ENCODE assay signal across 1 cellular context in the genomic region with DNA sequence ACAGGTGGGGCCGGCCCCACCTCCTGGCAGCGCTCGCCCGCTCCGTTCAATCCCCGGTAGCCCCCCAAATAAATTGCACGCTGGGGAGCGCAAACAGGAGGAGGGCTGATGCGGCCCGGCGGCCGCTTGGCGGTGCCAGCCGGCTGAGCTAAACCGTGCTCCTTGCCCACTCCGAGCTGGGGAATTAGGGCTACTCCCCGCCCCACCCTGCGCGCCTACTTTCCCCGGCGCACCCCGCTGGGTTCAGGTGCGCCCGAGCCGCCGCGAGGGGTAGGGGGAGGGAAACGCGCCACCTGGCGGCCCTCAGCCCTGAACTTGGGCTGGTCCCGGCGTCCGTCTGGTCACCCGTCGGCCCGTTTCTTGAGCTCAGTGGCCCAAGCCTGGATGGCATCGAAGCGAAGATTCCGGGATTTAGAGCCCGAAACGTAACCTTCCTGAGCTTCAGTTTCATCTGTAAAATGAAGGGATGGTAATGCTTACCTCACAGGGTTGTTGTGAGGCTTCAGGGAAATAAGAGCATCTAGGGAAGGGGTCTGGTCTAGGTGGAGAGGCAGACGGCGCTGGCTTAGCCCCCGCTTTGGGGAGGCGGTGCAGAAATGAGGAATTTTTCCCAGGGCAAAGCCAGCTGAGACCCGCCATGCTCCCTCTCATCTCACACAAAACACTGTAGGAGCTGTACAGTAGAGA.
A peak's percentile ranks its signal among the peaks of the same experiment; 100 is the strongest.
TF ChIP-seq lines count a peak whose summit lies in the region.

No MANE protein-coding gene starts in this region.

TF ChIP-seq in HepG2, 621 proteins besides CTCF, POLR2A, EP300 and RAD21 (continued from another document and continues in another):
- TF ChIP-seq, protein P1, sequence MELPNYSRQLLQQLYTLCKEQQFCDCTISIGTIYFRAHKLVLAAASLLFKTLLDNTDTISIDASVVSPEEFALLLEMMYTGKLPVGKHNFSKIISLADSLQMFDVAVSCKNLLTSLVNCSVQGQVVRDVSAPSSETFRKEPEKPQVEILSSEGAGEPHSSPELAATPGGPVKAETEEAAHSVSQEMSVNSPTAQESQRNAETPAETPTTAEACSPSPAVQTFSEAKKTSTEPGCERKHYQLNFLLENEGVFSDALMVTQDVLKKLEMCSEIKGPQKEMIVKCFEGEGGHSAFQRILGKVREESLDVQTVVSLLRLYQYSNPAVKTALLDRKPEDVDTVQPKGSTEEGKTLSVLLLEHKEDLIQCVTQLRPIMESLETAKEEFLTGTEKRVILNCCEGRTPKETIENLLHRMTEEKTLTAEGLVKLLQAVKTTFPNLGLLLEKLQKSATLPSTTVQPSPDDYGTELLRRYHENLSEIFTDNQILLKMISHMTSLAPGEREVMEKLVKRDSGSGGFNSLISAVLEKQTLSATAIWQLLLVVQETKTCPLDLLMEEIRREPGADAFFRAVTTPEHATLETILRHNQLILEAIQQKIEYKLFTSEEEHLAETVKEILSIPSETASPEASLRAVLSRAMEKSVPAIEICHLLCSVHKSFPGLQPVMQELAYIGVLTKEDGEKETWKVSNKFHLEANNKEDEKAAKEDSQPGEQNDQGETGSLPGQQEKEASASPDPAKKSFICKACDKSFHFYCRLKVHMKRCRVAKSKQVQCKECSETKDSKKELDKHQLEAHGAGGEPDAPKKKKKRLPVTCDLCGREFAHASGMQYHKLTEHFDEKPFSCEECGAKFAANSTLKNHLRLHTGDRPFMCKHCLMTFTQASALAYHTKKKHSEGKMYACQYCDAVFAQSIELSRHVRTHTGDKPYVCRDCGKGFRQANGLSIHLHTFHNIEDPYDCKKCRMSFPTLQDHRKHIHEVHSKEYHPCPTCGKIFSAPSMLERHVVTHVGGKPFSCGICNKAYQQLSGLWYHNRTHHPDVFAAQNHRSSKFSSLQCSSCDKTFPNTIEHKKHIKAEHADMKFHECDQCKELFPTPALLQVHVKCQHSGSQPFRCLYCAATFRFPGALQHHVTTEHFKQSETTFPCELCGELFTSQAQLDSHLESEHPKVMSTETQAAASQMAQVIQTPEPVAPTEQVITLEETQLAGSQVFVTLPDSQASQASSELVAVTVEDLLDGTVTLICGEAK (IDR thresholded peaks at IDR 0.05): no peak
- TF ChIP-seq, protein P1 (CRISPR knock-in tag; IDR thresholded peaks at IDR 0.05): no peak
- TF ChIP-seq SMAD9 (CRISPR knock-in tag; IDR thresholded peaks at IDR 0.05) (no peak), ISX (CRISPR knock-in tag; conservative IDR thresholded peaks at IDR 0.05) (no peak), ETV6 (CRISPR knock-in tag; conservative IDR thresholded peaks at IDR 0.05) (peak; percentile 66; the same call in 1 of the 2 replicates), ZMYM4 (CRISPR knock-in tag; IDR thresholded peaks at IDR 0.05) (peak; percentile 42; the same call in 1 of the 2 replicates), RFX3 (CRISPR knock-in tag; IDR thresholded peaks at IDR 0.05) (no peak), SMAD1 (CRISPR knock-in tag; IDR thresholded peaks at IDR 0.05; ENCODE audit: borderline replicate concordance, low read depth) (0 out of 2 replicates have a peak, but pooled peaks have one; percentile 48), MIER2 (CRISPR knock-in tag; IDR thresholded peaks at IDR 0.05) (no peak), ZBTB8A (CRISPR knock-in tag; IDR thresholded peaks at IDR 0.05; ENCODE audit: borderline replicate concordance, low read depth) (no peak), ZBTB21 (CRISPR knock-in tag; IDR thresholded peaks at IDR 0.05) (no peak), CEBPG (CRISPR knock-in tag; IDR thresholded peaks at IDR 0.05) (peak; percentile 9; the same call in 1 of the 2 replicates), WIZ (CRISPR knock-in tag; IDR thresholded peaks at IDR 0.05) (no peak), ZNF101 (CRISPR knock-in tag; IDR thresholded peaks at IDR 0.05; ENCODE audit: borderline replicate concordance, low read depth) (no peak), ETV5 (CRISPR knock-in tag; IDR thresholded peaks at IDR 0.05; ENCODE audit: borderline replicate concordance) (no peak), CREM (IDR thresholded peaks at IDR 0.05) (no peak), CREM (CRISPR knock-in tag; IDR thresholded peaks at IDR 0.05) (no peak), CHCHD3 (CRISPR knock-in tag; IDR thresholded peaks at IDR 0.05) (no peak), ZKSCAN8 (CRISPR knock-in tag; IDR thresholded peaks at IDR 0.05; ENCODE audit: borderline replicate concordance) (no peak), IRX3 (CRISPR knock-in tag; IDR thresholded peaks at IDR 0.05; ENCODE audit: borderline replicate concordance, low read depth) (no peak), ARID2 (CRISPR knock-in tag; IDR thresholded peaks at IDR 0.05; ENCODE audit: borderline replicate concordance) (no peak), YY1 (IDR thresholded peaks at IDR 0.05; ENCODE audit: insufficient read depth, insufficient replicate concordance, low read depth, low read length) (no peak), ZNF562 (CRISPR knock-in tag; IDR thresholded peaks at IDR 0.05; ENCODE audit: borderline replicate concordance) (no peak), PTBP1 (IDR thresholded peaks at IDR 0.05; ENCODE audit: low read depth, low read length, poor library complexity, severe bottlenecking) (no peak), POLR2AphosphoS5 (IDR thresholded peaks at IDR 0.05; ENCODE audit: low read depth, low read length) (no peak), IRF2 (CRISPR knock-in tag; IDR thresholded peaks at IDR 0.05) (no peak), HNRNPH1 (optimal IDR thresholded peaks at IDR 0.05; ENCODE audit: low read depth, low read length) (no peak), SETDB1 (CRISPR knock-in tag; IDR thresholded peaks at IDR 0.05; ENCODE audit: borderline replicate concordance) (no peak), PAWR (CRISPR knock-in tag; IDR thresholded peaks at IDR 0.05; ENCODE audit: borderline replicate concordance) (no peak), ZNF816 (CRISPR knock-in tag; IDR thresholded peaks at IDR 0.05; ENCODE audit: borderline replicate concordance) (no peak), CEBPB (IDR thresholded peaks at IDR 0.05; ENCODE audit: borderline replicate concordance, low read depth, low read length) (no peak), EHMT2 (IDR thresholded peaks at IDR 0.05; ENCODE audit: borderline replicate concordance, low read depth, low read length) (no peak), AKAP8 (CRISPR knock-in tag; IDR thresholded peaks at IDR 0.05) (no peak), FOXK2 (IDR thresholded peaks at IDR 0.05) (no peak), MTA3 (CRISPR knock-in tag; IDR thresholded peaks at IDR 0.05) (no peak), NFIC (IDR thresholded peaks at IDR 0.05; ENCODE audit: low read length) (no peak), TARDBP (CRISPR knock-in tag; IDR thresholded peaks at IDR 0.05) (peak; percentile 67; the same call in 1 of the 2 replicates), PAX8 (CRISPR knock-in tag; IDR thresholded peaks at IDR 0.05; ENCODE audit: borderline replicate concordance) (no peak), ZMAT3 (CRISPR knock-in tag; conservative IDR thresholded peaks at IDR 0.05) (no peak)
- TF ChIP-seq, protein P2, sequence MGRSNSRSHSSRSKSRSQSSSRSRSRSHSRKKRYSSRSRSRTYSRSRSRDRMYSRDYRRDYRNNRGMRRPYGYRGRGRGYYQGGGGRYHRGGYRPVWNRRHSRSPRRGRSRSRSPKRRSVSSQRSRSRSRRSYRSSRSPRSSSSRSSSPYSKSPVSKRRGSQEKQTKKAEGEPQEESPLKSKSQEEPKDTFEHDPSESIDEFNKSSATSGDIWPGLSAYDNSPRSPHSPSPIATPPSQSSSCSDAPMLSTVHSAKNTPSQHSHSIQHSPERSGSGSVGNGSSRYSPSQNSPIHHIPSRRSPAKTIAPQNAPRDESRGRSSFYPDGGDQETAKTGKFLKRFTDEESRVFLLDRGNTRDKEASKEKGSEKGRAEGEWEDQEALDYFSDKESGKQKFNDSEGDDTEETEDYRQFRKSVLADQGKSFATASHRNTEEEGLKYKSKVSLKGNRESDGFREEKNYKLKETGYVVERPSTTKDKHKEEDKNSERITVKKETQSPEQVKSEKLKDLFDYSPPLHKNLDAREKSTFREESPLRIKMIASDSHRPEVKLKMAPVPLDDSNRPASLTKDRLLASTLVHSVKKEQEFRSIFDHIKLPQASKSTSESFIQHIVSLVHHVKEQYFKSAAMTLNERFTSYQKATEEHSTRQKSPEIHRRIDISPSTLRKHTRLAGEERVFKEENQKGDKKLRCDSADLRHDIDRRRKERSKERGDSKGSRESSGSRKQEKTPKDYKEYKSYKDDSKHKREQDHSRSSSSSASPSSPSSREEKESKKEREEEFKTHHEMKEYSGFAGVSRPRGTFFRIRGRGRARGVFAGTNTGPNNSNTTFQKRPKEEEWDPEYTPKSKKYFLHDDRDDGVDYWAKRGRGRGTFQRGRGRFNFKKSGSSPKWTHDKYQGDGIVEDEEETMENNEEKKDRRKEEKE (IDR thresholded peaks at IDR 0.05): no peak
- TF ChIP-seq, protein P3, sequence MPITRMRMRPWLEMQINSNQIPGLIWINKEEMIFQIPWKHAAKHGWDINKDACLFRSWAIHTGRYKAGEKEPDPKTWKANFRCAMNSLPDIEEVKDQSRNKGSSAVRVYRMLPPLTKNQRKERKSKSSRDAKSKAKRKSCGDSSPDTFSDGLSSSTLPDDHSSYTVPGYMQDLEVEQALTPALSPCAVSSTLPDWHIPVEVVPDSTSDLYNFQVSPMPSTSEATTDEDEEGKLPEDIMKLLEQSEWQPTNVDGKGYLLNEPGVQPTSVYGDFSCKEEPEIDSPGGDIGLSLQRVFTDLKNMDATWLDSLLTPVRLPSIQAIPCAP (CRISPR knock-in tag; IDR thresholded peaks at IDR 0.05; ENCODE audit: low read depth): no peak
- TF ChIP-seq, protein P4, sequence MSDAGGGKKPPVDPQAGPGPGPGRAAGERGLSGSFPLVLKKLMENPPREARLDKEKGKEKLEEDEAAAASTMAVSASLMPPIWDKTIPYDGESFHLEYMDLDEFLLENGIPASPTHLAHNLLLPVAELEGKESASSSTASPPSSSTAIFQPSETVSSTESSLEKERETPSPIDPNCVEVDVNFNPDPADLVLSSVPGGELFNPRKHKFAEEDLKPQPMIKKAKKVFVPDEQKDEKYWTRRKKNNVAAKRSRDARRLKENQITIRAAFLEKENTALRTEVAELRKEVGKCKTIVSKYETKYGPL (CRISPR knock-in tag; IDR thresholded peaks at IDR 0.05): no peak
- TF ChIP-seq, protein P5, sequence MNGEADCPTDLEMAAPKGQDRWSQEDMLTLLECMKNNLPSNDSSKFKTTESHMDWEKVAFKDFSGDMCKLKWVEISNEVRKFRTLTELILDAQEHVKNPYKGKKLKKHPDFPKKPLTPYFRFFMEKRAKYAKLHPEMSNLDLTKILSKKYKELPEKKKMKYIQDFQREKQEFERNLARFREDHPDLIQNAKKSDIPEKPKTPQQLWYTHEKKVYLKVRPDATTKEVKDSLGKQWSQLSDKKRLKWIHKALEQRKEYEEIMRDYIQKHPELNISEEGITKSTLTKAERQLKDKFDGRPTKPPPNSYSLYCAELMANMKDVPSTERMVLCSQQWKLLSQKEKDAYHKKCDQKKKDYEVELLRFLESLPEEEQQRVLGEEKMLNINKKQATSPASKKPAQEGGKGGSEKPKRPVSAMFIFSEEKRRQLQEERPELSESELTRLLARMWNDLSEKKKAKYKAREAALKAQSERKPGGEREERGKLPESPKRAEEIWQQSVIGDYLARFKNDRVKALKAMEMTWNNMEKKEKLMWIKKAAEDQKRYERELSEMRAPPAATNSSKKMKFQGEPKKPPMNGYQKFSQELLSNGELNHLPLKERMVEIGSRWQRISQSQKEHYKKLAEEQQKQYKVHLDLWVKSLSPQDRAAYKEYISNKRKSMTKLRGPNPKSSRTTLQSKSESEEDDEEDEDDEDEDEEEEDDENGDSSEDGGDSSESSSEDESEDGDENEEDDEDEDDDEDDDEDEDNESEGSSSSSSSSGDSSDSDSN (CRISPR knock-in tag; IDR thresholded peaks at IDR 0.05): peak; percentile 72
- TF ChIP-seq, protein P6, sequence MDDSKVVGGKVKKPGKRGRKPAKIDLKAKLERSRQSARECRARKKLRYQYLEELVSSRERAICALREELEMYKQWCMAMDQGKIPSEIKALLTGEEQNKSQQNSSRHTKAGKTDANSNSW (CRISPR knock-in tag; IDR thresholded peaks at IDR 0.05; ENCODE audit: borderline replicate concordance): no peak
- TF ChIP-seq, protein P7, sequence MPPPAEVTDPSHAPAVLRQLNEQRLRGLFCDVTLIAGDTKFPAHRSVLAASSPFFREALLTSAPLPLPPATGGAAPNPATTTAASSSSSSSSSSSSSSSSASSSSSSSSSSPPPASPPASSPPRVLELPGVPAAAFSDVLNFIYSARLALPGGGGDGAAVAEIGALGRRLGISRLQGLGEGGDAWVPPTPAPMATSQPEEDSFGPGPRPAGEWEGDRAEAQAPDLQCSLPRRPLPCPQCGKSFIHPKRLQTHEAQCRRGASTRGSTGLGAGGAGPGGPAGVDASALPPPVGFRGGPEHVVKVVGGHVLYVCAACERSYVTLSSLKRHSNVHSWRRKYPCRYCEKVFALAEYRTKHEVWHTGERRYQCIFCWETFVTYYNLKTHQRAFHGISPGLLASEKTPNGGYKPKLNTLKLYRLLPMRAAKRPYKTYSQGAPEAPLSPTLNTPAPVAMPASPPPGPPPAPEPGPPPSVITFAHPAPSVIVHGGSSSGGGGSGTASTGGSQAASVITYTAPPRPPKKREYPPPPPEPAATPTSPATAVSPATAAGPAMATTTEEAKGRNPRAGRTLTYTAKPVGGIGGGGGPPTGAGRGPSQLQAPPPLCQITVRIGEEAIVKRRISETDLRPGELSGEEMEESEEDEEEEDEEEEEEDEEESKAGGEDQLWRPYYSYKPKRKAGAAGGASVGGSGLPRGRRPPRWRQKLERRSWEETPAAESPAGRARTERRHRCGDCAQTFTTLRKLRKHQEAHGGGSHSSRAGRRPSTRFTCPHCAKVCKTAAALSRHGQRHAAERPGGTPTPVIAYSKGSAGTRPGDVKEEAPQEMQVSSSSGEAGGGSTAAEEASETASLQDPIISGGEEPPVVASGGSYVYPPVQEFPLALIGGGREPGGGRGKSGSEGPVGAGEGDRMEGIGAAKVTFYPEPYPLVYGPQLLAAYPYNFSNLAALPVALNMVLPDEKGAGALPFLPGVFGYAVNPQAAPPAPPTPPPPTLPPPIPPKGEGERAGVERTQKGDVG (CRISPR knock-in tag; IDR thresholded peaks at IDR 0.05; ENCODE audit: borderline replicate concordance): no peak
